ENCODE assay signal across 1 cellular context in genomic region chr3:113783463-113783862, GRCh38.
TF ChIP-seq lines count a peak whose summit lies in the region.

No MANE protein-coding gene starts in this region.

TF ChIP-seq in GM23338, 12 proteins besides CTCF, POLR2A, EP300 and RAD21 (continued from another document):
- TF ChIP-seq ZNF462 (CRISPR knock-in tag; IDR thresholded peaks at IDR 0.05) (no peak), NANOG (IDR thresholded peaks at IDR 0.05; ENCODE audit: borderline replicate concordance) (no peak), ZNF114 (CRISPR knock-in tag; IDR thresholded peaks at IDR 0.05) (no peak)
